Comparison of ENCODE assay signal across 9 cellular contexts in genomic region chr12:26135010-26135420, GRCh38. TPM values are rescaled to one million over a fixed set of nuclear protein-coding genes. Genes with fewer than 3 reads are reported as not detected.
A peak's percentile ranks its signal among the peaks of the same experiment; 100 is the strongest.
DNase-seq lines count a peak whose midpoint lies in the region; ATAC-seq lines count a peak whose summit lies in the region.
"Had no signal": no experiment of that assay in that cellular context is flagged by ENCODE, and none has a peak within 500 bp of the region (broad histone marks: within the 10 kb centered on the region; RNA-seq: fewer than 3 reads in every experiment).

No MANE protein-coding gene starts in this region.

- DNase-seq in HT1080 (ENCODE audit: low read depth) (peak; percentile 73), NCI-H69 (lab: John Stamatoyannopoulos, UW) (peak; percentile 11), head of caudate nucleus (peak in 24 of 42 donors; percentile 25 to 75 (median 42)), smooth muscle cell of the brain vasculature (ENCODE audit: low read depth, low spot score) (peak; percentile 57), DMS114 treated with DMSO at 0.1 percent for 48 hours (lab: John Stamatoyannopoulos, UW; ENCODE audit: unreplicated experiment) (no peak)
- DNase-seq in effector memory CD8-positive, alpha-beta T cell: no peak
- DNase-seq: activated naive CD8-positive, alpha-beta T cell treated with anti-CD3 and anti-CD28 coated beads for 36 hours; WERI-Rb-1 had no signal

- H3K9me3 Mint-ChIP-seq in effector memory CD8-positive, alpha-beta T cell: no peaks in the 10 kb centered on the region
- H3K9me3 Mint-ChIP-seq: activated naive CD8-positive, alpha-beta T cell treated with anti-CD3 and anti-CD28 coated beads for 36 hours had no signal

- no peaks in the 10 kb centered on the region for H3K36me3 Mint-ChIP-seq in effector memory CD8-positive, alpha-beta T cell (ENCODE audit: insufficient read depth)
- H3K36me3 Mint-ChIP-seq: activated naive CD8-positive, alpha-beta T cell treated with anti-CD3 and anti-CD28 coated beads for 36 hours had no signal

- intact Hi-C loops in head of caudate nucleus (cut with DNase I): no loop called here

- peaks cover 43 to 46% of the 10 kb centered on the region in 2 donors for H3K27me3 Mint-ChIP-seq in effector memory CD8-positive, alpha-beta T cell

- no peak for ATAC-seq in effector memory CD8-positive, alpha-beta T cell (replicated peaks)
- no peak for ATAC-seq in HG03196 (IDR thresholded peaks at IDR 0.05; ENCODE audit: unreplicated experiment)

- H3K27ac Mint-ChIP-seq in effector memory CD8-positive, alpha-beta T cell: no peak overlapping the region
- H3K27ac Mint-ChIP-seq: activated naive CD8-positive, alpha-beta T cell treated with anti-CD3 and anti-CD28 coated beads for 36 hours had no signal

- H3K4me1 Mint-ChIP-seq in effector memory CD8-positive, alpha-beta T cell (ENCODE audit: low read depth in 2 of 2): no peaks in the 10 kb centered on the region
- H3K4me1 Mint-ChIP-seq: activated naive CD8-positive, alpha-beta T cell treated with anti-CD3 and anti-CD28 coated beads for 36 hours had no signal

- H3K4me3 Mint-ChIP-seq in effector memory CD8-positive, alpha-beta T cell: no peak overlapping the region
- H3K4me3 Mint-ChIP-seq: activated naive CD8-positive, alpha-beta T cell treated with anti-CD3 and anti-CD28 coated beads for 36 hours had no signal

RNA-seq across cellular contexts. Expression of gene BHLHE41, which starts 10.2 kb away (rescaled TPM):
- total RNA-seq in HT1080 (2014; rRNA removed; shearing (Covaris generic)): 0.60 and 1.5 TPM in 2 replicates
- 5.1 and 5.5 TPM in 2 replicates for polyA plus RNA-seq in HT1080 (2015; cell fraction: cytosol; rRNA removed)
- polyA plus RNA-seq in HT1080 (2015; cell fraction: nucleus; rRNA removed): 13.8 and 30.9 TPM in 2 replicates
- total RNA-seq: activated naive CD8-positive, alpha-beta T cell treated with anti-CD3 and anti-CD28 coated beads for 36 hours had no signal

Comparison
In these comparisons a context has a peak if more than half of its experiments do, and no peak if none do; other contexts are left out.
1. DNase-seq: peak in HT1080 (single experiment), NCI-H69 (single experiment), head of caudate nucleus (24 of 42) and smooth muscle cell of the brain vasculature (single experiment); none in effector memory CD8-positive, alpha-beta T cell (0 of 3) and DMS114 treated with DMSO at 0.1 percent for 48 hours (single experiment).